Comparison of ENCODE assay signal across 1 cellular context in genomic region chr17:63516910-63517824, GRCh38.
TF ChIP-seq lines count a peak whose summit lies in the region.

No MANE protein-coding gene starts in this region.

TF ChIP-seq in HEK293, 187 proteins besides CTCF, POLR2A, EP300 and RAD21 (continued from another document):
- TF ChIP-seq PRDM10 (tag by site-specific recombination; IDR thresholded peaks at IDR 0.05) (0 out of 2 replicates have a peak, but pooled peaks have one; percentile 53), FEZF1 (tag by site-specific recombination; IDR thresholded peaks at IDR 0.05) (no peak), KLF9 (tag by site-specific recombination; IDR thresholded peaks at IDR 0.05; ENCODE audit: low read depth) (no peak), ZNF521 (tag by site-specific recombination; IDR thresholded peaks at IDR 0.05) (no peak), GLIS1 (tag by site-specific recombination; IDR thresholded peaks at IDR 0.05) (peak; percentile 12; the same call in 1 of the 2 replicates), SP3 (tag by site-specific recombination; IDR thresholded peaks at IDR 0.05) (0 out of 2 replicates have a peak, but pooled peaks have one; percentile 16)
